21 cellular contexts compared by ENCODE assay signal in the genomic region with DNA sequence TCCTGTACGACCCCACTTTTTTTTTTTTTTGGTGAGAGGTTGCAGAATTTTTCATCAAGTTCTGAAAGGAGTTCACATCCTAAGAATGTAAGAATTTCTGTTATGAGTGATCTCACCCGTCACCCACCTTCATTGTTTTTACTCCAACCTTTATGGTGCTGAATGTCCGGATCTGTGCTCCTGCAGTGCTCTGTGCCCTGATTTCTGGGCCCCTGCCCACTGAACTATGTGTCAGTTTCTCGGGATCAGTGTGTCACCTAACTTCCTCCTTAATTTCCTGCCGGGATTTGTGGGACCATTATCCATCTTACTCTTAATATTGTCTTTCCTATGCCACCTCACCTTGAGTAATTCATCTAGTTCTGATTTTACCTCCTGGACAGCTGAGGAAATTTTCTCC. TPM values are rescaled to one million over a fixed set of nuclear protein-coding genes. Genes with fewer than 3 reads are reported as not detected.
"Had no signal": no experiment of that assay in that cellular context is flagged by ENCODE, and none has a peak within 500 bp of the region (broad histone marks: within the 10 kb centered on the region; RNA-seq: fewer than 3 reads in every experiment).

No MANE protein-coding gene starts in this region.

- H3K27ac ChIP-seq: adrenal gland, body of pancreas, heart right ventricle, pancreas, testis, WERI-Rb-1 had no signal

- H3K4me1 Mint-ChIP-seq: activated CD4-positive, alpha-beta T cell treated with anti-CD3 and anti-CD28 coated beads for 36 hours had no signal

- H3K27me3 ChIP-seq: adrenal gland, body of pancreas, heart right ventricle, pancreas, stomach, testis had no signal

- ATAC-seq: activated CD4-positive, alpha-beta T cell treated with anti-CD3 and anti-CD28 coated beads for 36 hours; activated CD8-positive, alpha-beta T cell treated with anti-CD3 and anti-CD28 coated beads for 36 hours; activated T-cell treated with anti-CD3 and anti-CD28 coated beads, Interleukin-2, amount 50 U/mL, for 4 hours; body of pancreas; pancreas had no signal

- DNase-seq: activated CD4-positive, alpha-beta T cell treated with anti-CD3 and anti-CD28 coated beads for 36 hours; activated CD8-positive, alpha-beta T cell treated with anti-CD3 and anti-CD28 coated beads for 36 hours; activated effector memory CD4-positive, alpha-beta T cell treated with Interleukin-2 at 50 U/mL for 16 hours; activated naive CD4-positive, alpha-beta T cell treated with anti-CD3 and anti-CD28 coated beads, Interleukin-2, amount 50 U/mL, for 16 hours; activated T-cell treated with anti-CD3 and anti-CD28 coated beads, Interleukin-2, amount 50 U/mL, for 4 hours; adrenal gland; body of pancreas; central memory CD4-positive, alpha-beta T cell; cortex of kidney; effector CD8-positive, alpha-beta T cell; heart right ventricle; naive B cell; pancreas; stimulated activated CD4-positive, alpha-beta T cell treated with anti-CD3 and anti-CD28 coated beads, Interleukin-12 subunit alpha, Interleukin-12 subunit beta, amount 100 ng/mL, for 4 hours; stimulated activated CD4-positive, alpha-beta T cell treated with anti-CD3 and anti-CD28 coated beads, Interleukin-2, amount 100 ng/mL, for 24 hours; stomach; T-helper 1 cell; T1000; testis; WERI-Rb-1 had no signal

- H3K36me3 Mint-ChIP-seq: naive B cell had no signal

- H3K36me3 ChIP-seq: adrenal gland, heart right ventricle, pancreas, stomach, WERI-Rb-1 had no signal

- H3K4me3 ChIP-seq: adrenal gland, body of pancreas, heart right ventricle, lung, pancreas, stomach, testis had no signal

- H3K9me3 Mint-ChIP-seq: activated CD8-positive, alpha-beta T cell treated with anti-CD3 and anti-CD28 coated beads for 36 hours; activated T-cell treated with anti-CD3 and anti-CD28 coated beads, Interleukin-2, amount 50 U/mL, for 4 hours had no signal

- H3K9me3 ChIP-seq: adrenal gland, body of pancreas, heart right ventricle, pancreas, stomach, testis had no signal

- H3K4me3 Mint-ChIP-seq: activated CD4-positive, alpha-beta T cell treated with anti-CD3 and anti-CD28 coated beads for 36 hours; activated CD8-positive, alpha-beta T cell treated with anti-CD3 and anti-CD28 coated beads for 36 hours; activated T-cell treated with anti-CD3 and anti-CD28 coated beads, Interleukin-2, amount 50 U/mL, for 4 hours; naive B cell had no signal

- H3K27ac Mint-ChIP-seq: activated CD4-positive, alpha-beta T cell treated with anti-CD3 and anti-CD28 coated beads for 36 hours; activated CD8-positive, alpha-beta T cell treated with anti-CD3 and anti-CD28 coated beads for 36 hours; naive B cell had no signal

RNA-seq across cellular contexts. Expression of gene RASSF8, which starts 11.6 kb away (rescaled TPM):
- total RNA-seq: activated CD8-positive, alpha-beta T cell treated with anti-CD3 and anti-CD28 coated beads for 36 hours had no signal
